ENCODE assay signal across 30 cellular contexts in the genomic region with DNA sequence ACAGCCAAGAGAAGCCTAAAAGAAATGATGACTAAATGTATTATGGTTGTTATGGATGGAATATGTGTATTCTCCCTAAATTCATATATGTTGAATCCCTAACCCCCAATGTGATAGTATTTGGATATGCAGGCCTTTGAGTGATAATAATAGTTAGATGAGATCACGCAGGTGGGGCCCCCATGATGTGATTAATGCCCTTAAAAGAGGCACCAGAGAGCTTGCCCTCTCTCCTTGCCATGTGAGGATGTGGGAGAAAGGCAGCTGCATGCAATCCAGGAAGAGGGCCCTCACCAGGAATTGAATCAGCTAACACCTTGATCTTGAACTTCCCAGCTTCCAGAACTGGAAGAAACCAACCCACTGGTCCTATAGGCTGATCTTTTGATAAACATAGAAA.
"Had no signal": no experiment of that assay in that cellular context is flagged by ENCODE, and none has a peak within 500 bp of the region (broad histone marks: within the 10 kb centered on the region; RNA-seq: fewer than 3 reads in every experiment).

No MANE protein-coding gene starts in this region.

- H3K4me3 ChIP-seq: adrenal gland, body of pancreas, Peyer's patch, SJSA1 had no signal

- H3K4me2 ChIP-seq: SK-N-SH had no signal

- DNase-seq: activated CD4-positive, alpha-beta memory T cell treated with anti-CD3 and anti-CD28 coated beads for 36 hours; activated CD4-positive, alpha-beta T cell treated with anti-CD3 and anti-CD28 coated beads for 36 hours; activated CD4-positive, alpha-beta T cell treated with anti-CD3 and anti-CD28 coated beads, Interleukin-2, amount 10 ng/mL, durations not matched to agents 7 days and 5 days; activated CD8-positive, alpha-beta memory T cell treated with anti-CD3 and anti-CD28 coated beads, Interleukin-2, amount 50 U/mL, for 4 hours; activated gamma-delta T cell treated with Interleukin-2 at 50 U/mL for 16 hours; activated naive CD4-positive, alpha-beta T cell treated with anti-CD3 and anti-CD28 coated beads for 36 hours; activated T-cell treated with anti-CD3 and anti-CD28 coated beads for 4 hours; activated T-cell treated with anti-CD3 and anti-CD28 coated beads, Interleukin-2, amount 50 U/mL, for 4 hours; adrenal gland; body of pancreas; Kasumi-1; NCI-H1092 treated with DMSO at 0.1 percent for 48 hours; NCI-H1417; NCI-H187 treated with DMSO at 0.1 percent for 48 hours; NCI-H2081; NCI-H510A; NCI-H526; NCI-H748 treated with DMSO at 0.1 percent for 48 hours; NK-92 treated with Interleukin-12 subunit alpha and Interleukin-12 subunit beta, amount 100 ng/mL, for 24 hours; PC-3; Peyer's patch; RPMI8226; SHP77 treated with DMSO at 0.1 percent for 48 hours; SK-N-SH had no signal

- FAIRE-seq: astrocyte, bronchial epithelial cell had no signal

- H3K9me3 ChIP-seq: adrenal gland, body of pancreas, Peyer's patch, SJSA1, SK-N-SH had no signal

- H3K27me3 ChIP-seq: adrenal gland, body of pancreas, Peyer's patch, SJSA1 had no signal

- ATAC-seq: activated CD4-positive, alpha-beta T cell treated with anti-CD3 and anti-CD28 coated beads for 36 hours; activated CD4-positive, CD25-positive, alpha-beta regulatory T cell treated with anti-CD3 and anti-CD28 coated beads, Interleukin-2, amount 50 U/mL, for 24 hours; activated naive CD4-positive, alpha-beta T cell treated with anti-CD3 and anti-CD28 coated beads, Interleukin-2, amount 50 U/mL, for 72 hours; activated T-cell treated with anti-CD3 and anti-CD28 coated beads, Interleukin-2, amount 50 U/mL, for 4 hours; body of pancreas; PC-3; WTC11 had no signal

- H3K27ac ChIP-seq: adrenal gland, body of pancreas, Peyer's patch, SJSA1 had no signal

- H3K36me3 ChIP-seq: adrenal gland, Peyer's patch, SJSA1 had no signal

- H3K9ac ChIP-seq: SK-N-SH had no signal

- H3K4me1 ChIP-seq: adrenal gland, body of pancreas, Peyer's patch, SJSA1 had no signal

- H3K9me2 ChIP-seq: SK-N-SH had no signal
